1 cellular context compared by ENCODE assay signal in genomic region chr10:69624245-69624786, GRCh38.
A peak's percentile ranks its signal among the peaks of the same experiment; 100 is the strongest.
TF ChIP-seq lines count a peak whose summit lies in the region.

No MANE protein-coding gene starts in this region.

TF ChIP-seq in WTC11, 78 proteins besides CTCF, POLR2A, EP300 and RAD21 (continued from another document):
- TF ChIP-seq ZNF532 (CRISPR knock-in tag; IDR thresholded peaks at IDR 0.05; ENCODE audit: borderline replicate concordance) (no peak), ZNF317 (CRISPR knock-in tag; IDR thresholded peaks at IDR 0.05; ENCODE audit: borderline replicate concordance, low read depth) (peak; percentile 90)
